Comparison of ENCODE assay signal across 8 cellular contexts in genomic region chr1:200780545-200781444, GRCh38. TPM values are rescaled to one million over a fixed set of nuclear protein-coding genes. Genes with fewer than 3 reads are reported as not detected.
DNase-seq lines count a peak whose midpoint lies in the region; ATAC-seq and TF ChIP-seq lines count a peak whose summit lies in the region.

No MANE protein-coding gene starts in this region.

- H3K36me3 Mint-ChIP-seq in HFFc6 (ENCODE audit: low read depth) (peaks cover 26% of the 10 kb centered on the region), nephron progenitor cell (ENCODE audit: low read depth) (peaks cover 80% of the 10 kb centered on the region)

- H3K4me1 Mint-ChIP-seq in HFFc6 (ENCODE audit: low read depth) (peaks cover 66% of the 10 kb centered on the region), nephron progenitor cell (no peaks in the 10 kb centered on the region)

- H3K27me3 Mint-ChIP-seq in HFFc6 (ENCODE audit: insufficient read depth) (no peaks in the 10 kb centered on the region), nephron progenitor cell (ENCODE audit: low read depth, poor library complexity) (no peaks in the 10 kb centered on the region)

- in situ Hi-C loops in brain microvascular endothelial cell (cut with HindIII; ENCODE audit: low pct_ligation_motif_present, low sequenced_read_pairs), result no loop called here

- H3K27ac Mint-ChIP-seq in HFFc6 (peak overlapping the region; percentile 73), nephron progenitor cell (peak overlapping the region; percentile 78)

- H3K4me3 ChIP-seq in brain microvascular endothelial cell (ENCODE audit: low read depth, low read length), result peak overlapping the region; percentile 24

- no peaks in the 10 kb centered on the region for H3K27me3 ChIP-seq in brain microvascular endothelial cell (replicated peaks)

- peak; percentile 51 for DNase-seq in EL
- no peak for DNase-seq in HFFc6
- no peak for DNase-seq in brain microvascular endothelial cell
- no peak for DNase-seq in nephron progenitor cell
- DNase-seq in NCI-H2171 treated with DMSO at 0.1 percent for 48 hours (lab: John Stamatoyannopoulos, UW), result no peak
- no peak for DNase-seq in C1 segment of cervical spinal cord (lab: John Stamatoyannopoulos, UW)
- DNase-seq in occipital lobe (lab: John Stamatoyannopoulos, UW), result no peak

- H3K4me3 Mint-ChIP-seq in HFFc6 (peak overlapping the region; percentile 82), nephron progenitor cell (no peak overlapping the region)

- H3K27ac ChIP-seq in brain microvascular endothelial cell, result no peak overlapping the region

- TF ChIP-seq CTCF in HFFc6 (IDR thresholded peaks at IDR 0.05), result peak; percentile 22; the same call in 1 of the 2 replicates
- no peak for TF ChIP-seq CTCF in brain microvascular endothelial cell (IDR thresholded peaks at IDR 0.05; ENCODE audit: low read depth, low read length, missing control alignments)
- no peak for TF ChIP-seq CTCF in nephron progenitor cell (IDR thresholded peaks at IDR 0.05)

- no peaks in the 10 kb centered on the region for H3K36me3 ChIP-seq in brain microvascular endothelial cell (replicated peaks)

- H3K9me3 Mint-ChIP-seq in HFFc6 (no peaks in the 10 kb centered on the region), nephron progenitor cell (peaks cover 31% of the 10 kb centered on the region)

- ATAC-seq in HG02642 (IDR thresholded peaks at IDR 0.05; ENCODE audit: poor library complexity, unreplicated experiment), result no peak

RNA-seq across cellular contexts. Expression of gene CAMSAP2, which starts 42.1 kb away (rescaled TPM):
- total RNA-seq in HFFc6 (2021; fragmentation: NEBNext Ultra II Directional; extraction: Animal tissue kit (Norgen Biotek cat#: 25700)), result 10 to 100 TPM; 30.2 to 35.6 (median 33.3) TPM
- 130 TPM for total RNA-seq in occipital lobe
